21 cellular contexts compared by ENCODE assay signal in genomic region chr17:65093930-65094329, GRCh38. TPM values are rescaled to one million over a fixed set of nuclear protein-coding genes. Genes with fewer than 3 reads are reported as not detected.
DNase-seq lines count a peak whose midpoint lies in the region; ATAC-seq and TF ChIP-seq lines count a peak whose summit lies in the region.
"Had no signal": no experiment of that assay in that cellular context is flagged by ENCODE, and none has a peak within 500 bp of the region (broad histone marks: within the 10 kb centered on the region; RNA-seq: fewer than 3 reads in every experiment).

No MANE protein-coding gene starts in this region.

- H3K27me3 ChIP-seq in GM06990 (replicated peaks; ENCODE audit: control insufficient read depth, insufficient read depth, low read length), result no peaks in the 10 kb centered on the region
- no peaks in the 10 kb centered on the region for H3K27me3 ChIP-seq in Loucy (ENCODE audit: insufficient read depth, low read length, poor library complexity, severe bottlenecking)
- H3K27me3 ChIP-seq: colonic mucosa, MG63, spleen, testis had no signal

- H3K9ac ChIP-seq in Loucy (ENCODE audit: low read depth, low read length, poor library complexity, severe bottlenecking), result no peak overlapping the region

- H3K9me2 ChIP-seq in Loucy (replicated peaks; ENCODE audit: low read depth, low read length), result no peaks in the 10 kb centered on the region

- no peak overlapping the region for H3K27ac Mint-ChIP-seq in neural crest cell (ENCODE audit: unreplicated experiment)
- H3K27ac Mint-ChIP-seq in activated naive CD4-positive, alpha-beta T cell treated with anti-CD3 and anti-CD28 coated beads, Interleukin-2, amount 50 U/mL, for 72 hours, result no peak overlapping the region
- H3K27ac Mint-ChIP-seq: activated CD4-positive, alpha-beta T cell treated with anti-CD3 and anti-CD28 coated beads for 36 hours; B cell had no signal

- peaks cover 5% of the 10 kb centered on the region for H3K9me3 Mint-ChIP-seq in neural crest cell
- no peaks in the 10 kb centered on the region for H3K9me3 Mint-ChIP-seq in activated naive CD4-positive, alpha-beta T cell treated with anti-CD3 and anti-CD28 coated beads, Interleukin-2, amount 50 U/mL, for 72 hours
- H3K9me3 Mint-ChIP-seq: naive thymus-derived CD4-positive, alpha-beta T cell had no signal

- H3K4me1 Mint-ChIP-seq in neural crest cell, result no peaks in the 10 kb centered on the region
- H3K4me1 Mint-ChIP-seq: B cell had no signal

- no peak overlapping the region for H2AFZ ChIP-seq in Loucy (ENCODE audit: low read length)

- no peak overlapping the region for H3K4me3 Mint-ChIP-seq in neural crest cell
- H3K4me3 Mint-ChIP-seq: activated CD4-positive, alpha-beta T cell treated with anti-CD3 and anti-CD28 coated beads for 36 hours; B cell; naive thymus-derived CD4-positive, alpha-beta T cell had no signal

- H3K9me3 ChIP-seq in Loucy (ENCODE audit: insufficient read depth, low read depth, low read length), result no peaks in the 10 kb centered on the region
- H3K9me3 ChIP-seq: colonic mucosa, MG63, prostate gland, spleen, testis had no signal

- H3F3A ChIP-seq in Loucy (ENCODE audit: low read depth), result no peaks in the 10 kb centered on the region

- no peaks in the 10 kb centered on the region for H3K36me3 Mint-ChIP-seq in neural crest cell (ENCODE audit: low read depth)
- no peaks in the 10 kb centered on the region for H3K36me3 Mint-ChIP-seq in activated naive CD4-positive, alpha-beta T cell treated with anti-CD3 and anti-CD28 coated beads, Interleukin-2, amount 50 U/mL, for 72 hours

- DNase-seq in GM06990 (ENCODE audit: extremely low read depth, insufficient read length) (no peak), choroid plexus epithelial cell (ENCODE audit: low read depth) (peak; percentile 34), neural crest cell (ENCODE audit: low read depth, low spot score) (no peak), anterior cingulate cortex (lab: John Stamatoyannopoulos, UW) (no peak), NCI-H2227 (lab: John Stamatoyannopoulos, UW; ENCODE audit: unreplicated experiment) (no peak), DMS79 (lab: John Stamatoyannopoulos, UW) (no peak)
- DNase-seq in activated naive CD4-positive, alpha-beta T cell treated with anti-CD3 and anti-CD28 coated beads, Interleukin-2, amount 50 U/mL, for 72 hours (ENCODE audit: low spot score in 2 of 2), result no peak
- DNase-seq: activated CD4-positive, alpha-beta T cell treated with anti-CD3 and anti-CD28 coated beads for 36 hours; activated gamma-delta T cell; aorta; colonic mucosa; MG63; naive thymus-derived CD4-positive, alpha-beta T cell; NCI-H187; NCI-H510A; spleen; testis had no signal

- H3K79me2 ChIP-seq in Loucy (ENCODE audit: insufficient read depth, low read length), result no peaks in the 10 kb centered on the region

- TF ChIP-seq CTCF in GM06990 (IDR thresholded peaks at IDR 0.05; ENCODE audit: insufficient read depth, low read length, poor library complexity, severe bottlenecking) (peak; percentile 3), Loucy (conservative IDR thresholded peaks at IDR 0.05; ENCODE audit: low read length) (peak; percentile 50), choroid plexus epithelial cell (conservative IDR thresholded peaks at IDR 0.05; ENCODE audit: low read depth, low read length) (peak; percentile 56), neural crest cell (conservative IDR thresholded peaks at IDR 0.05) (peak; percentile 29)

- no peaks in the 10 kb centered on the region for H4K20me1 ChIP-seq in Loucy (ENCODE audit: insufficient read depth, low read length, poor library complexity, severe bottlenecking)

- H3K4me2 ChIP-seq in Loucy (ENCODE audit: low read depth, low read length, poor library complexity, severe bottlenecking), result no peak overlapping the region

- peaks cover 47% of the 10 kb centered on the region for H3K27me3 Mint-ChIP-seq in neural crest cell (ENCODE audit: low read depth)
- H3K27me3 Mint-ChIP-seq: activated CD4-positive, alpha-beta T cell treated with anti-CD3 and anti-CD28 coated beads for 36 hours; B cell had no signal

- ATAC-seq in activated naive CD4-positive, alpha-beta T cell treated with anti-CD3 and anti-CD28 coated beads, Interleukin-2, amount 50 U/mL, for 72 hours, result no peak
- ATAC-seq: activated CD4-positive, alpha-beta T cell treated with anti-CD3 and anti-CD28 coated beads for 36 hours; naive thymus-derived CD4-positive, alpha-beta T cell had no signal

- H3K4me3 ChIP-seq in GM06990 (replicated peaks; ENCODE audit: low read depth, low read length) (no peak overlapping the region), Loucy (ENCODE audit: low read length, poor library complexity, severe bottlenecking) (no peak overlapping the region), choroid plexus epithelial cell (ENCODE audit: low read depth, low read length) (no peak overlapping the region)
- H3K4me3 ChIP-seq: colonic mucosa, lung, MG63, prostate gland, spleen, testis had no signal

- H3K36me3 ChIP-seq in GM06990 (ENCODE audit: control insufficient read depth, insufficient read depth, low read length), result no peaks in the 10 kb centered on the region
- H3K36me3 ChIP-seq in Loucy (ENCODE audit: insufficient read depth, low read length), result no peaks in the 10 kb centered on the region
- H3K36me3 ChIP-seq: colonic mucosa, MG63, prostate gland, spleen had no signal

- H3K4me1 ChIP-seq in Loucy (ENCODE audit: insufficient read depth, low read length, poor library complexity, severe bottlenecking), result peaks cover 2% of the 10 kb centered on the region
- H3K4me1 ChIP-seq: colonic mucosa, prostate gland, spleen, testis had no signal

RNA-seq across cellular contexts. Expression of gene GNA13, which starts 37.4 kb away (rescaled TPM):
- total RNA-seq in neural crest cell, result 48.1 and 49.9 TPM in 2 replicates
- total RNA-seq in activated naive CD4-positive, alpha-beta T cell treated with anti-CD3 and anti-CD28 coated beads, Interleukin-2, amount 50 U/mL, for 72 hours, result 10 to 100 TPM; 53.0 to 74.7 TPM

RNA-seq across cellular contexts. Expression of gene RGS9, which starts 43.2 kb away (rescaled TPM):
- 2.5 and 2.8 TPM in 2 replicates for total RNA-seq in neural crest cell
- 1 to 10 TPM; 1.1 to 1.7 TPM for total RNA-seq in activated naive CD4-positive, alpha-beta T cell treated with anti-CD3 and anti-CD28 coated beads, Interleukin-2, amount 50 U/mL, for 72 hours

Comparison
In these comparisons a context has a peak if more than half of its experiments do, and no peak if none do; other contexts are left out.
1. CTCF ChIP-seq: peak in every context shown above with its lines; median percentile 56 in choroid plexus epithelial cell; 50 in Loucy; 29 in neural crest cell; 3 in GM06990.